ENCODE assay signal across 13 cellular contexts in the genomic region with DNA sequence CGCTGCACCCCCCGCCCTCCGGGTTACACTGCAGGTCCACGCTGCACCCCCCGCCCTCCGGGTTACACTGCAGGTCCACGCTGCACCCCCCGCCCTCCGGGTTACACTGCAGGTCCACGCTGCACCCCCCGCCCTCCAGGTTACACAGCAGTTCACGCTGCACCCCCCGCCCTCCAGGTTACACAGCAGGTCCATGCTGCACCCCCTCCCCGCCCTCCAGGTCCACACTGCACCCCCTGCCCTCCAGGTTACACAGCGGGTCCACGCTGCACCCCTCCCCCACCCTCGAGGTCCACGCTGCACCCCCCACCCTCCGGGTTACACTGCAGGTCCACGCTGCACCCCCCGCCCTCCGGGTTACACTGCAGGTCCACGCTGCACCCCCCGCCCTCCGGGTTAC. TPM values are rescaled to one million over a fixed set of nuclear protein-coding genes. Genes with fewer than 3 reads are reported as not detected.
DNase-seq lines count a peak whose midpoint lies in the region; ATAC-seq and TF ChIP-seq lines count a peak whose summit lies in the region.
"Not testable (repeated sequence)": the region's sequence is repeated elsewhere in the genome, so short reads cannot be mapped to it uniquely, and the experiment has no call there.
"Had no signal": no experiment of that assay in that cellular context is flagged by ENCODE, and none has a peak within 500 bp of the region (broad histone marks: within the 10 kb centered on the region; RNA-seq: fewer than 3 reads in every experiment).

No MANE protein-coding gene starts in this region.

- ATAC-seq in CD4-positive, alpha-beta T cell (ENCODE audit: poor library complexity); memory B cell (ENCODE audit: low read depth): not testable (repeated sequence)

- CTCF ChIA-PET in CD4-positive, alpha-beta T cell (lab: Charles Lee), result interaction anchor here (1.3 to 1.5 kb wide), 3 partner anchors 16 to 51 kb away, joined by 3 to 8 read pairs (median 4); a partner anchor contains a TSS
- CTCF ChIA-PET in activated CD4-positive, alpha-beta memory T cell treated with anti-CD3 and anti-CD28 coated beads for 36 hours (lab: Charles Lee), result interaction anchor here (1.3 to 1.4 kb wide), 2 partner anchors 162 to 179 kb away, joined by 4 to 5 read pairs; no protein-coding TSS in a partner anchor

- not testable (repeated sequence) for H3K4me3 Mint-ChIP-seq in CD4-positive, alpha-beta T cell; activated CD4-positive, alpha-beta memory T cell treated with anti-CD3 and anti-CD28 coated beads for 36 hours; chondrocyte (ENCODE audit: unreplicated experiment); memory B cell

- H3K27ac ChIP-seq in CD4-positive, alpha-beta T cell (ENCODE audit: low read depth, low read length), result peak overlapping the region; percentile 89
- H3K27ac ChIP-seq in KOPT-K1 (ENCODE audit: low read depth, low read length, poor library complexity, severe bottlenecking) (peak overlapping the region; percentile 85), transverse colon (peak overlapping the region; percentile 86 to 96 (median 90))
- not testable (repeated sequence) for H3K27ac ChIP-seq in left ventricle myocardium inferior (replicated peaks)

- H3K36me3 ChIP-seq in KOPT-K1 (ENCODE audit: insufficient read depth, low read length); left ventricle myocardium inferior; transverse colon: not testable (repeated sequence)

- not testable (repeated sequence) for H3K27me3 ChIP-seq in CD4-positive, alpha-beta T cell (ENCODE audit: control insufficient read depth, insufficient read depth, low read length); transverse colon
- H3K27me3 ChIP-seq in left ventricle myocardium inferior (ENCODE audit: low read depth), result peaks cover 21% of the 10 kb centered on the region

- H3K4me1 ChIP-seq in left ventricle myocardium inferior (peaks cover 21% of the 10 kb centered on the region), transverse colon (peaks cover 44 to 86% (median 73%) of the 10 kb centered on the region in 4 donors)

- POLR2A ChIA-PET in CD4-positive, alpha-beta T cell (lab: Charles Lee), result interaction anchor here (1.1 to 3.2 kb wide), 9 partner anchors 14 to 108 kb away, joined by 4 to 79 read pairs (median 10); a partner anchor contains a TSS
- POLR2A ChIA-PET in activated CD4-positive, alpha-beta memory T cell treated with anti-CD3 and anti-CD28 coated beads for 36 hours (lab: Charles Lee), result interaction anchor here (1.2 to 3.0 kb wide), 3 partner anchors 48 to 321 kb away, joined by 3 to 19 read pairs (median 6); a partner anchor contains a TSS

- intact Hi-C loops in CD4-positive, alpha-beta T cell (cut with DNase I, micrococcal nuclease); left ventricle myocardium inferior (cut with micrococcal nuclease); posterior vena cava (cut with DNase I); transverse colon (cut with DNase I; ENCODE audit: low total_unique reads): not testable (repeated sequence)
- intact Hi-C loops in activated CD4-positive, alpha-beta memory T cell treated with anti-CD3 and anti-CD28 coated beads for 36 hours (cut with micrococcal nuclease), result loop anchor here (5.0 kb wide), 3 partner anchors 92 to 572 kb away; a partner anchor contains a TSS

- in situ Hi-C loops in transverse colon (cut with MboI; ENCODE audit: low pct_ligation_motif_present in 1 of 4, low pct_unique_long_range_greater_than_20kb in 1 of 4, low sequenced_read_pairs in 3 of 4), result not testable (repeated sequence)

- peak in 2 of 10 experiments; percentile 0 for DNase-seq in CD4-positive, alpha-beta T cell
- peak; percentile 8 for DNase-seq in activated CD4-positive, alpha-beta memory T cell treated with anti-CD3 and anti-CD28 coated beads for 36 hours
- DNase-seq in chondrocyte (ENCODE audit: low spot score), result peak; percentile 90
- peak; percentile 10 for DNase-seq in left ventricle myocardium inferior
- not testable (repeated sequence) for DNase-seq in memory B cell (ENCODE audit: low spot score in 2 of 2)
- DNase-seq in posterior vena cava (ENCODE audit: low spot score), result peak; percentile 66
- DNase-seq in transverse colon, result peak; percentile 9

- peaks cover 30% of the 10 kb centered on the region for H3K4me1 Mint-ChIP-seq in CD4-positive, alpha-beta T cell (ENCODE audit: low read depth)
- peaks cover 43% of the 10 kb centered on the region for H3K4me1 Mint-ChIP-seq in activated CD4-positive, alpha-beta memory T cell treated with anti-CD3 and anti-CD28 coated beads for 36 hours (ENCODE audit: low read depth)
- H3K4me1 Mint-ChIP-seq in chondrocyte (ENCODE audit: low read depth), result peaks cover 23% of the 10 kb centered on the region
- H3K4me1 Mint-ChIP-seq in memory B cell, result peaks cover 28% of the 10 kb centered on the region

- not testable (repeated sequence) for TF ChIP-seq POLR2A in transverse colon (IDR thresholded peaks at IDR 0.05)

- WGBS in transverse colon (ENCODE audit: low coverage in 1 of 2), 2 donors, result 35% methylated on average over 4 of the region's 25 CpGs; no CpG with 5 or more reads in 1 of the 2 donors

- not testable (repeated sequence) for H3K27me3 Mint-ChIP-seq in CD4-positive, alpha-beta T cell; activated CD4-positive, alpha-beta memory T cell treated with anti-CD3 and anti-CD28 coated beads for 36 hours; chondrocyte (ENCODE audit: low read depth); memory B cell

- not testable (repeated sequence) for H3K9me3 Mint-ChIP-seq in CD4-positive, alpha-beta T cell; activated CD4-positive, alpha-beta memory T cell treated with anti-CD3 and anti-CD28 coated beads for 36 hours; chondrocyte (ENCODE audit: low read depth); memory B cell

- H3K27ac Mint-ChIP-seq in CD4-positive, alpha-beta T cell, result peak overlapping the region; percentile 69
- H3K27ac Mint-ChIP-seq in activated CD4-positive, alpha-beta memory T cell treated with anti-CD3 and anti-CD28 coated beads for 36 hours; chondrocyte (ENCODE audit: unreplicated experiment): not testable (repeated sequence)
- peak overlapping the region; percentile 81 for H3K27ac Mint-ChIP-seq in memory B cell

- not testable (repeated sequence) for H3K36me3 Mint-ChIP-seq in CD4-positive, alpha-beta T cell (ENCODE audit: low read depth); activated CD4-positive, alpha-beta memory T cell treated with anti-CD3 and anti-CD28 coated beads for 36 hours; chondrocyte (ENCODE audit: low read depth); memory B cell

- not testable (repeated sequence) for TF ChIP-seq EP300 in transverse colon (IDR thresholded peaks at IDR 0.05; ENCODE audit: low read depth)

- not testable (repeated sequence) for TF ChIP-seq CTCF in CD4-positive, alpha-beta T cell (IDR thresholded peaks at IDR 0.05); chondrocyte (IDR thresholded peaks at IDR 0.05); left ventricle myocardium inferior (IDR thresholded peaks at IDR 0.05; ENCODE audit: borderline replicate concordance); transverse colon (IDR thresholded peaks at IDR 0.05)

- H3K4me3 ChIP-seq in left ventricle myocardium inferior, transverse colon: not testable (repeated sequence)

- not testable (repeated sequence) for H3K9me3 ChIP-seq in CD4-positive, alpha-beta T cell (ENCODE audit: control insufficient read depth, low read length); KOPT-K1 (ENCODE audit: insufficient read depth, low read length, poor library complexity, severe bottlenecking); left ventricle myocardium inferior (replicated peaks); transverse colon

RNA-seq across cellular contexts. Expression of a gene that starts 30.4 kb away (rescaled TPM):
- 1 to 10 TPM; 6.8 to 7.2 TPM for total RNA-seq in CD4-positive, alpha-beta T cell
- total RNA-seq in activated CD4-positive, alpha-beta memory T cell treated with anti-CD3 and anti-CD28 coated beads for 36 hours, result 10 to 100 TPM; 14.1 to 16.1 TPM
- total RNA-seq in chondrocyte (3.9 to 7.0 TPM (median 6.7 TPM) in 3 replicates), left ventricle myocardium inferior (8.4 TPM), posterior vena cava (10 to 100 TPM; 16.3 to 17.8 TPM), transverse colon (100 to 1,000 TPM in 3 of 4 donors, 10 to 100 TPM in 1; 84.9 to 360 (median 169) TPM)

RNA-seq across cellular contexts. Expression of a gene that starts 47.7 kb away (rescaled TPM):
- 10 to 100 TPM; 84.4 to 96.4 TPM for total RNA-seq in CD4-positive, alpha-beta T cell
- total RNA-seq in activated CD4-positive, alpha-beta memory T cell treated with anti-CD3 and anti-CD28 coated beads for 36 hours, result 10 to 100 TPM; 22.3 to 27.1 TPM
- total RNA-seq in chondrocyte (26.8 to 34.7 TPM (median 28.0 TPM) in 3 replicates), left ventricle myocardium inferior (22.9 TPM), posterior vena cava (10 to 100 TPM; 13.2 to 16.3 TPM), transverse colon (100 to 1,000 TPM in 2 of 4 donors, 10 to 100 TPM in 2; 49.4 to 116 (median 85.2) TPM)

RNA-seq across cellular contexts. Expression of a gene that starts 51.3 kb away (rescaled TPM):
- total RNA-seq in CD4-positive, alpha-beta T cell, result 10 to 100 TPM; 47.7 to 51.8 TPM
- total RNA-seq in activated CD4-positive, alpha-beta memory T cell treated with anti-CD3 and anti-CD28 coated beads for 36 hours, result 10 to 100 TPM; 14.1 to 15.6 TPM
- total RNA-seq in chondrocyte (9.2 to 9.6 TPM (median 9.5 TPM) in 3 replicates), left ventricle myocardium inferior (8.5 TPM), posterior vena cava (1 to 10 TPM; 5.9 to 8.4 TPM), transverse colon (10 to 100 TPM in 3 of 4 donors, 1 to 10 TPM in 1; 8.6 to 30.2 (median 16.9) TPM)

RNA-seq across cellular contexts. Expression of a gene that starts 58.9 kb away (rescaled TPM):
- total RNA-seq in CD4-positive, alpha-beta T cell, result not detected
- total RNA-seq in activated CD4-positive, alpha-beta memory T cell treated with anti-CD3 and anti-CD28 coated beads for 36 hours, result not detected
- total RNA-seq in chondrocyte, result not detected in 3 replicates
- not detected for total RNA-seq in left ventricle myocardium inferior
- not detected for total RNA-seq in posterior vena cava
- total RNA-seq in transverse colon, result under 1 TPM in 2 of 4 donors, not detected in 2; 0.41 to 0.95 TPM
- total RNA-seq: A673; activated CD8-positive, alpha-beta memory T cell treated with anti-CD3 and anti-CD28 coated beads for 36 hours; Daoy; T-helper 2 cell treated with Interferon-gamma antibody and Interleukin-4, amounts not matched to agents 100 ng/mL and 5 ng/mL, for 36 hours; thyroid gland had no signal
